ENCODE assay signal across 9 cellular contexts in genomic region chr7:155533120-155533826, GRCh38. TPM values are rescaled to one million over a fixed set of nuclear protein-coding genes. Genes with fewer than 3 reads are reported as not detected.
DNase-seq lines count a peak whose midpoint lies in the region; ATAC-seq and TF ChIP-seq lines count a peak whose summit lies in the region.
"Had no signal": no experiment of that assay in that cellular context is flagged by ENCODE, and none has a peak within 500 bp of the region (broad histone marks: within the 10 kb centered on the region; RNA-seq: fewer than 3 reads in every experiment).

No MANE protein-coding gene starts in this region.

- H3K27ac ChIP-seq in HEK293 (ENCODE audit: extremely low read depth, low read depth, low read length) (no peak overlapping the region), SK-N-MC (no peak overlapping the region), left ventricle myocardium inferior (replicated peaks) (no peak overlapping the region)

- H3K4me1 ChIP-seq in HEK293 (ENCODE audit: control insufficient read depth, insufficient read depth, low read length): no peaks in the 10 kb centered on the region
- H3K4me1 ChIP-seq in left ventricle myocardium inferior: peaks cover 13% of the 10 kb centered on the region

- H3K36me3 ChIP-seq in HEK293 (ENCODE audit: control insufficient read depth in 2 of 2, insufficient read depth in 1 of 2, low read length in 2 of 2) (no peaks in the 10 kb centered on the region), SK-N-MC (ENCODE audit: insufficient read depth, low read length) (no peaks in the 10 kb centered on the region), left ventricle myocardium inferior (no peaks in the 10 kb centered on the region)

- DNase-seq in SK-N-MC (ENCODE audit: low read depth, low spot score): no peak
- no peak for DNase-seq in left ventricle myocardium inferior
- no peak for DNase-seq in skeletal muscle cell (ENCODE audit: low read depth)
- DNase-seq in activated gamma-delta T cell treated with Interleukin-2 at 50 U/mL for 16 hours: no peak
- DNase-seq in NCI-H2107 (lab: John Stamatoyannopoulos, UW): no peak
- DNase-seq in T-helper 9 cell: no peak

- CTCF ChIA-PET in HEK293 (lab: Yijun Ruan, JAX): interaction anchor here (0.6 to 3.4 kb wide), 21 partner anchors 9 to 264 kb away, joined by 3 to 37 read pairs (median 3); no protein-coding TSS in a partner anchor

- ATAC-seq in HG02938 (IDR thresholded peaks at IDR 0.05; ENCODE audit: unreplicated experiment): no peak

- no peaks in the 10 kb centered on the region for H3K9me3 ChIP-seq in HEK293 (ENCODE audit: control insufficient read depth, insufficient read depth, low read depth, low read length)
- no peaks in the 10 kb centered on the region for H3K9me3 ChIP-seq in SK-N-MC (ENCODE audit: low read depth, low read length)
- no peaks in the 10 kb centered on the region for H3K9me3 ChIP-seq in left ventricle myocardium inferior (replicated peaks)

- TF ChIP-seq CTCF in HEK293 (tag by site-specific recombination; IDR thresholded peaks at IDR 0.05): no peak
- no peak for TF ChIP-seq CTCF in left ventricle myocardium inferior (IDR thresholded peaks at IDR 0.05; ENCODE audit: borderline replicate concordance)

- POLR2A ChIA-PET in HEK293 (lab: Yijun Ruan, JAX): no interaction called here

- H3K4me3 ChIP-seq in HEK293 (ENCODE audit: low read depth, low read length) (no peak overlapping the region), SK-N-MC (peak overlapping the region; percentile 70), left ventricle myocardium inferior (peak overlapping the region; percentile 54), skeletal muscle cell (ENCODE audit: low read depth, low read length) (peak overlapping the region; percentile 11)

- intact Hi-C loops in left ventricle myocardium inferior (cut with micrococcal nuclease): no loop called here

- peaks cover 100% of the 10 kb centered on the region for H3K27me3 ChIP-seq in left ventricle myocardium inferior (ENCODE audit: low read depth)

- H3K9ac ChIP-seq in SK-N-MC (ENCODE audit: insufficient read length): no peak overlapping the region

TF ChIP-seq in HEK293, 187 proteins besides CTCF, POLR2A, EP300 and RAD21:
- TF ChIP-seq ZBTB26 (tag by site-specific recombination; optimal IDR thresholded peaks at IDR 0.05) (peak; percentile 68), ZBTB20 (tag by site-specific recombination; IDR thresholded peaks at IDR 0.05) (peak; percentile 60; the same call in 1 of the 2 replicates), SP7 (tag by site-specific recombination; IDR thresholded peaks at IDR 0.05) (peak; percentile 28; the same call in 1 of the 2 replicates), ZNF394 (tag by site-specific recombination; IDR thresholded peaks at IDR 0.05; ENCODE audit: borderline replicate concordance) (no peak), ZNF561 (tag by site-specific recombination; IDR thresholded peaks at IDR 0.05; ENCODE audit: borderline replicate concordance) (no peak), ZNF335 (tag by site-specific recombination; conservative IDR thresholded peaks at IDR 0.05) (peak; percentile 87), ZNF600 (tag by site-specific recombination; IDR thresholded peaks at IDR 0.05) (peak; percentile 74)
- TF ChIP-seq, protein P1, sequence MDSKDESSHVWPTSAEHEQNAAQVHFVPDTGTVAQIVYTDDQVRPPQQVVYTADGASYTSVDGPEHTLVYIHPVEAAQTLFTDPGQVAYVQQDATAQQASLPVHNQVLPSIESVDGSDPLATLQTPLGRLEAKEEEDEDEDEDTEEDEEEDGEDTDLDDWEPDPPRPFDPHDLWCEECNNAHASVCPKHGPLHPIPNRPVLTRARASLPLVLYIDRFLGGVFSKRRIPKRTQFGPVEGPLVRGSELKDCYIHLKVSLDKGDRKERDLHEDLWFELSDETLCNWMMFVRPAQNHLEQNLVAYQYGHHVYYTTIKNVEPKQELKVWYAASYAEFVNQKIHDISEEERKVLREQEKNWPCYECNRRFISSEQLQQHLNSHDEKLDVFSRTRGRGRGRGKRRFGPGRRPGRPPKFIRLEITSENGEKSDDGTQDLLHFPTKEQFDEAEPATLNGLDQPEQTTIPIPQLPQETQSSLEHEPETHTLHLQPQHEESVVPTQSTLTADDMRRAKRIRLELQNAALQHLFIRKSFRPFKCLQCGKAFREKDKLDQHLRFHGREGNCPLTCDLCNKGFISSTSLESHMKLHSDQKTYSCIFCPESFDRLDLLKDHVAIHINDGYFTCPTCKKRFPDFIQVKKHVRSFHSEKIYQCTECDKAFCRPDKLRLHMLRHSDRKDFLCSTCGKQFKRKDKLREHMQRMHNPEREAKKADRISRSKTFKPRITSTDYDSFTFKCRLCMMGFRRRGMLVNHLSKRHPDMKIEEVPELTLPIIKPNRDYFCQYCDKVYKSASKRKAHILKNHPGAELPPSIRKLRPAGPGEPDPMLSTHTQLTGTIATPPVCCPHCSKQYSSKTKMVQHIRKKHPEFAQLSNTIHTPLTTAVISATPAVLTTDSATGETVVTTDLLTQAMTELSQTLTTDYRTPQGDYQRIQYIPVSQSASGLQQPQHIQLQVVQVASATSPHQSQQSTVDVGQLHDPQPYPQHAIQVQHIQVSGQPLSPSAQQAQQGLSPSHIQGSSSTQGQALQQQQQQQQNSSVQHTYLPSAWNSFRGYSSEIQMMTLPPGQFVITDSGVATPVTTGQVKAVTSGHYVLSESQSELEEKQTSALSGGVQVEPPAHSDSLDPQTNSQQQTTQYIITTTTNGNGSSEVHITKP (tag by site-specific recombination; IDR thresholded peaks at IDR 0.05): peak; percentile 91

RNA-seq across cellular contexts. Expression of gene CNPY1, which starts 13.1 kb away (rescaled TPM):
- not detected for total RNA-seq in left ventricle myocardium inferior
- total RNA-seq: HT1080 had no signal
